ENCODE assay signal across 12 cellular contexts in genomic region chr16:86663691-86664517, GRCh38.
DNase-seq lines count a peak whose midpoint lies in the region; ATAC-seq, FAIRE-seq and TF ChIP-seq lines count a peak whose summit lies in the region.
"Had no signal": no experiment of that assay in that cellular context is flagged by ENCODE, and none has a peak within 500 bp of the region (broad histone marks: within the 10 kb centered on the region; RNA-seq: fewer than 3 reads in every experiment).

No MANE protein-coding gene starts in this region.

- 70 to 80% (median 71%) methylated on average over 18 of the region's 18 CpGs for WGBS in small intestine, 3 donors
- 70% methylated on average over 18 of the region's 18 CpGs for WGBS in esophagus muscularis mucosa

- peaks cover 57% of the 10 kb centered on the region for H3K4me1 ChIP-seq in endothelial cell of umbilical vein (ENCODE audit: control insufficient read depth, extremely low read depth, insufficient read depth, low read length)
- peaks cover 2 to 9% of the 10 kb centered on the region in 2 donors for H3K4me1 ChIP-seq in small intestine (ENCODE audit: control insufficient read depth in 2 of 2, insufficient read depth in 1 of 2, low read depth in 1 of 2, low read length in 1 of 2)
- peaks cover 0 to 4% (median 2%) of the 10 kb centered on the region in 4 donors for H3K4me1 ChIP-seq in esophagus muscularis mucosa

- peaks cover 11% of the 10 kb centered on the region for H3K9me3 Mint-ChIP-seq in T-helper 2 cell treated with Interferon-gamma antibody and Interleukin-4, amounts not matched to agents 5 μg/mL and 100 μg/mL, for 36 hours

- no peaks in the 10 kb centered on the region for H3K79me2 ChIP-seq in endothelial cell of umbilical vein (ENCODE audit: control insufficient read depth, insufficient read depth, low read length)

- TF ChIP-seq CTCF in RWPE1 (conservative IDR thresholded peaks at IDR 0.05; ENCODE audit: low read depth) (no peak), endothelial cell of umbilical vein (IDR thresholded peaks at IDR 0.05; ENCODE audit: extremely low read depth in 1 of 2, insufficient read depth in 1 of 2, low read depth in 1 of 2, low read length in 2 of 2) (no peak), esophagus muscularis mucosa (IDR thresholded peaks at IDR 0.05) (no peak)

- H3K4me1 Mint-ChIP-seq in T-helper 2 cell treated with Interferon-gamma antibody and Interleukin-4, amounts not matched to agents 5 μg/mL and 100 μg/mL, for 36 hours (ENCODE audit: low read depth) = peaks cover 33% of the 10 kb centered on the region

- CTCF ChIA-PET in RWPE1 (lab: Yijun Ruan, JAX) = interaction anchor here (0.6 kb wide), 1 partner anchor 1549 kb away, joined by 3 read pairs; no protein-coding TSS in a partner anchor
- CTCF ChIA-PET in endothelial cell of umbilical vein (lab: Charles Lee) = interaction anchor here (0.6 to 2.0 kb wide), 13 partner anchors 12 to 615 kb away, joined by 3 to 20 read pairs (median 5); partner anchors contain the start of gene FOXC2

- H4K20me1 ChIP-seq in endothelial cell of umbilical vein (replicated peaks; ENCODE audit: control insufficient read depth, extremely low read depth, insufficient read depth, low read length) = no peaks in the 10 kb centered on the region

- BruUV-seq in endothelial cell of umbilical vein (replicated peaks; lab: Mats Ljungman, UMichigan) = TSS peak; percentile 97

- H2AFZ ChIP-seq in endothelial cell of umbilical vein (ENCODE audit: low read depth, low read length) = no peak overlapping the region

- H3K4me2 ChIP-seq in endothelial cell of umbilical vein (ENCODE audit: insufficient read depth, low read length) = peak overlapping the region; percentile 40

- H3K27me3 ChIP-seq in endothelial cell of umbilical vein (ENCODE audit: control insufficient read depth in 2 of 2, insufficient read depth in 2 of 2, low read length in 2 of 2) (no peaks in the 10 kb centered on the region), small intestine (ENCODE audit: control insufficient read depth in 2 of 2, insufficient read depth in 2 of 2, low read length in 2 of 2) (no peaks in the 10 kb centered on the region), esophagus muscularis mucosa (peaks cover 0 to 91% (median 0%) of the 10 kb centered on the region in 4 donors)
- H3K27me3 ChIP-seq: thyroid gland had no signal

- POLR2A ChIA-PET in RWPE1 (lab: Yijun Ruan, JAX; ENCODE audit: low non-redundant PET) = interaction anchor here (1.3 kb wide), 1 partner anchor 12 kb away, joined by 5 read pairs; no protein-coding TSS in a partner anchor
- POLR2A ChIA-PET in endothelial cell of umbilical vein (lab: Charles Lee) = interaction anchor here (1.0 to 1.4 kb wide), 2 partner anchors 17 to 266 kb away, joined by 3 to 10 read pairs; no protein-coding TSS in a partner anchor

- TF ChIP-seq POLR2A in endothelial cell of umbilical vein (IDR thresholded peaks at IDR 0.05; ENCODE audit: low read depth, low read length) (peak; percentile 36), esophagus muscularis mucosa (IDR thresholded peaks at IDR 0.05; ENCODE audit: low read depth) (no peak)

- peaks cover 2% of the 10 kb centered on the region for H3K27me3 Mint-ChIP-seq in T-helper 2 cell treated with Interferon-gamma antibody and Interleukin-4, amounts not matched to agents 5 μg/mL and 100 μg/mL, for 36 hours (ENCODE audit: low read depth)

- H3K9me3 ChIP-seq in endothelial cell of umbilical vein (replicated peaks; ENCODE audit: control insufficient read depth, insufficient read depth, low read length) = peaks cover 2% of the 10 kb centered on the region
- H3K9me3 ChIP-seq in small intestine (ENCODE audit: control insufficient read depth, low read depth) = no peaks in the 10 kb centered on the region
- peaks cover 0 to 7% (median 0%) of the 10 kb centered on the region in 4 donors for H3K9me3 ChIP-seq in esophagus muscularis mucosa
- H3K9me3 ChIP-seq: thyroid gland had no signal

- DNase-seq in T-helper 2 cell treated with Interferon-gamma antibody and Interleukin-4, amounts not matched to agents 5 μg/mL and 100 μg/mL, for 36 hours (ENCODE audit: low spot score) = peak; percentile 30
- DNase-seq in T-helper 2 cell (no peak), RWPE1 (ENCODE audit: low spot score) (no peak), endothelial cell of umbilical vein (ENCODE audit: low read depth, low spot score) (peak; percentile 39), small intestine (peak; percentile 9), esophagus muscularis mucosa (ENCODE audit: extremely low spot score) (no peak)
- DNase-seq in activated CD4-positive, CD25-positive, alpha-beta regulatory T cell (lab: John Stamatoyannopoulos, UW) = no peak
- DNase-seq: NCI-H524 treated with DMSO at 0.1 percent for 48 hours, spleen, thyroid gland had no signal

- ATAC-seq in GM18873 (IDR thresholded peaks at IDR 0.05; ENCODE audit: low FRiP score, unreplicated experiment) = no peak

- no peaks in the 10 kb centered on the region for H3K36me3 Mint-ChIP-seq in T-helper 2 cell treated with Interferon-gamma antibody and Interleukin-4, amounts not matched to agents 5 μg/mL and 100 μg/mL, for 36 hours (ENCODE audit: low read depth)

- H3K4me3 ChIP-seq in endothelial cell of umbilical vein (replicated peaks in 1 of 3; ENCODE audit: insufficient read depth in 1 of 3, low read depth in 1 of 3, low read length in 3 of 3) (no peak overlapping the region), small intestine (ENCODE audit: low read depth in 1 of 2, low read length in 2 of 2) (no peak overlapping the region), esophagus muscularis mucosa (no peak overlapping the region)
- H3K4me3 ChIP-seq: spleen, thyroid gland had no signal

- no peak for TF ChIP-seq EP300 in esophagus muscularis mucosa (IDR thresholded peaks at IDR 0.05)

- H3K4me3 Mint-ChIP-seq in T-helper 2 cell treated with Interferon-gamma antibody and Interleukin-4, amounts not matched to agents 5 μg/mL and 100 μg/mL, for 36 hours = peak overlapping the region; percentile 77

- H3K27ac Mint-ChIP-seq in T-helper 2 cell treated with Interferon-gamma antibody and Interleukin-4, amounts not matched to agents 5 μg/mL and 100 μg/mL, for 36 hours = peak overlapping the region; percentile 90

- H3K9ac ChIP-seq in endothelial cell of umbilical vein (replicated peaks; ENCODE audit: extremely low read depth, insufficient read depth, low read length) = peak overlapping the region; percentile 72

- intact Hi-C loops in endothelial cell of umbilical vein (cut with micrococcal nuclease) = loop anchor here (1.0 to 10.0 kb wide), 8 partner anchors 16 to 721 kb away; partner anchors contain the start of gene FBXO31
- intact Hi-C loops in esophagus muscularis mucosa (cut with DNase I) = no loop called here

- no peaks in the 10 kb centered on the region for H3K9me1 ChIP-seq in endothelial cell of umbilical vein (replicated peaks; ENCODE audit: control insufficient read depth, extremely low read depth, insufficient read depth, low read length)

- H3K27ac ChIP-seq in RWPE1 (peak overlapping the region; percentile 98), endothelial cell of umbilical vein (ENCODE audit: insufficient read depth, low read depth, low read length) (peak overlapping the region; percentile 95), small intestine (ENCODE audit: low read depth in 1 of 2, low read length in 1 of 2) (peak overlapping the region; percentile 93 to 95), esophagus muscularis mucosa (replicated peaks in 1 of 4) (no peak overlapping the region)
- H3K27ac ChIP-seq: spleen had no signal

- dilution Hi-C loops in endothelial cell of umbilical vein (cut with MboI; ENCODE audit: extremely low pct_ligation_motif_present, low sequenced_read_pairs) = no loop called here

- FAIRE-seq in endothelial cell of umbilical vein (lab: Jason Lieb, UNC) (peak; percentile 66), small intestine (lab: Jason Lieb, UNC) (no peak)
- FAIRE-seq: A204.1 had no signal

- H3K36me3 ChIP-seq in endothelial cell of umbilical vein (ENCODE audit: control insufficient read depth in 2 of 2, extremely low read depth in 1 of 2, insufficient read depth in 2 of 2, low read length in 2 of 2) (no peaks in the 10 kb centered on the region), small intestine (ENCODE audit: control insufficient read depth in 2 of 2, insufficient read depth in 2 of 2, low read length in 2 of 2) (no peaks in the 10 kb centered on the region), esophagus muscularis mucosa (no peaks in the 10 kb centered on the region)
- H3K36me3 ChIP-seq: spleen, thyroid gland had no signal

TF ChIP-seq in endothelial cell of umbilical vein, 7 proteins besides CTCF, POLR2A, EP300 and RAD21:
- TF ChIP-seq GATA2 (IDR thresholded peaks at IDR 0.05; ENCODE audit: insufficient read depth, insufficient read length, low read depth, low read length) = no peak
- peak; percentile 22 for TF ChIP-seq POLR2AphosphoS5 (IDR thresholded peaks at IDR 0.05; ENCODE audit: insufficient read depth, low read depth, low read length)

Comparison
In these comparisons a context has a peak if more than half of its experiments do, and no peak if none do; other contexts are left out.
1. DNase-seq: peak in T-helper 2 cell treated with Interferon-gamma antibody and Interleukin-4, amounts not matched to agents 5 μg/mL and 100 μg/mL, for 36 hours (single experiment), endothelial cell of umbilical vein (single experiment) and small intestine (single experiment); none in T-helper 2 cell (0 of 5), RWPE1 (single experiment), esophagus muscularis mucosa (single experiment) and activated CD4-positive, CD25-positive, alpha-beta regulatory T cell (0 of 4).
2. H3K27ac ChIP-seq: peak in RWPE1 (single experiment), endothelial cell of umbilical vein (single experiment) and small intestine (2 of 2); none in esophagus muscularis mucosa (0 of 4).